Comparison of ENCODE assay signal across 12 cellular contexts in genomic region chr17:6648181-6648580, GRCh38. TPM values are rescaled to one million over a fixed set of nuclear protein-coding genes. Genes with fewer than 3 reads are reported as not detected.
DNase-seq lines count a peak whose midpoint lies in the region; ATAC-seq, FAIRE-seq and TF ChIP-seq lines count a peak whose summit lies in the region.
"Had no signal": no experiment of that assay in that cellular context is flagged by ENCODE, and none has a peak within 500 bp of the region (broad histone marks: within the 10 kb centered on the region; RNA-seq: fewer than 3 reads in every experiment).

No MANE protein-coding gene starts in this region.

- H3K9me3 Mint-ChIP-seq in activated T-cell treated with anti-CD3 and anti-CD28 coated beads, Interleukin-2, amount 50 U/mL, for 72 hours = no peaks in the 10 kb centered on the region

- intact Hi-C loops in aorta (cut with DNase I) = no loop called here

- no peak for ATAC-seq in activated T-cell treated with anti-CD3 and anti-CD28 coated beads, Interleukin-2, amount 50 U/mL, for 72 hours (replicated peaks in 1 of 2)
- ATAC-seq in aorta (ENCODE audit: low FRiP score) = no peak

- H3K4me1 Mint-ChIP-seq in activated T-cell treated with anti-CD3 and anti-CD28 coated beads, Interleukin-2, amount 50 U/mL, for 72 hours (ENCODE audit: low read depth) = peaks cover 71% of the 10 kb centered on the region

- H3K27ac ChIP-seq in small intestine (ENCODE audit: low read depth in 1 of 2, low read length in 1 of 2) (no peak overlapping the region), aorta (ENCODE audit: low read depth in 1 of 2, low read length in 2 of 2) (no peak overlapping the region)
- H3K27ac ChIP-seq: testis had no signal

- H3K4me1 ChIP-seq in small intestine (ENCODE audit: control insufficient read depth in 2 of 2, insufficient read depth in 1 of 2, low read depth in 1 of 2, low read length in 1 of 2) = peaks cover 0 to 6% of the 10 kb centered on the region in 2 donors
- H3K4me1 ChIP-seq in aorta (ENCODE audit: control insufficient read depth in 1 of 2, insufficient read depth in 2 of 2, low read length in 2 of 2) = no peaks in the 10 kb centered on the region

- H3K4me3 ChIP-seq in NB4 (ENCODE audit: low read depth, low read length) = no peak overlapping the region
- H3K4me3 ChIP-seq in choroid plexus epithelial cell (ENCODE audit: low read depth, low read length) = no peak overlapping the region
- no peak overlapping the region for H3K4me3 ChIP-seq in small intestine (ENCODE audit: low read depth in 1 of 2, low read length in 2 of 2)
- H3K4me3 ChIP-seq in aorta (ENCODE audit: low read length in 2 of 2) = no peak overlapping the region
- H3K4me3 ChIP-seq: testis had no signal

- DNase-seq in activated T-cell treated with anti-CD3 and anti-CD28 coated beads, Interleukin-2, amount 50 U/mL, for 72 hours = no peak
- DNase-seq in activated T-cell treated with anti-CD3 and anti-CD28 coated beads, Interleukin-2, amount 50 U/mL, for 1 hour = no peak
- peak; percentile 42 for DNase-seq in NB4 (ENCODE audit: low read depth)
- peak; percentile 47 for DNase-seq in choroid plexus epithelial cell (ENCODE audit: low read depth)
- peak; percentile 40 for DNase-seq in small intestine
- DNase-seq in aorta = no peak
- no peak for DNase-seq in GDM1 (lab: John Stamatoyannopoulos, UW)
- no peak for DNase-seq in activated CD8-positive, alpha-beta memory T cell treated with anti-CD3 and anti-CD28 coated beads, Interleukin-2, amount 50 U/mL, for 4 hours
- DNase-seq: activated CD4-positive, alpha-beta T cell treated with anti-CD3 and anti-CD28 coated beads for 1 hour; NCI-H524 treated with DMSO at 0.1 percent for 48 hours; testis had no signal

- no peaks in the 10 kb centered on the region for H3K27me3 ChIP-seq in small intestine (ENCODE audit: control insufficient read depth in 2 of 2, insufficient read depth in 2 of 2, low read length in 2 of 2)
- H3K27me3 ChIP-seq in aorta (ENCODE audit: control insufficient read depth in 1 of 2, insufficient read depth in 2 of 2, low read length in 1 of 2) = no peaks in the 10 kb centered on the region
- H3K27me3 ChIP-seq: testis had no signal

- no peak for FAIRE-seq in small intestine (lab: Jason Lieb, UNC)
- FAIRE-seq: colon had no signal

- H3K4me3 Mint-ChIP-seq in activated T-cell treated with anti-CD3 and anti-CD28 coated beads, Interleukin-2, amount 50 U/mL, for 72 hours = peak overlapping the region in 1 of 2 donors; percentile 21

- peak overlapping the region; percentile 61 for H3K27ac Mint-ChIP-seq in activated T-cell treated with anti-CD3 and anti-CD28 coated beads, Interleukin-2, amount 50 U/mL, for 72 hours

- TF ChIP-seq CTCF in NB4 (IDR thresholded peaks at IDR 0.05; ENCODE audit: low read depth, low read length) (peak; percentile 22), choroid plexus epithelial cell (conservative IDR thresholded peaks at IDR 0.05; ENCODE audit: low read depth, low read length) (peak; percentile 53)

- H3K9me3 ChIP-seq in small intestine (ENCODE audit: control insufficient read depth, low read depth) = no peaks in the 10 kb centered on the region
- H3K9me3 ChIP-seq in aorta (ENCODE audit: control insufficient read depth, low read length) = no peaks in the 10 kb centered on the region
- H3K9me3 ChIP-seq: testis had no signal

- no peaks in the 10 kb centered on the region for H3K27me3 Mint-ChIP-seq in activated T-cell treated with anti-CD3 and anti-CD28 coated beads, Interleukin-2, amount 50 U/mL, for 72 hours (ENCODE audit: low read depth)

- H3K36me3 Mint-ChIP-seq in activated T-cell treated with anti-CD3 and anti-CD28 coated beads, Interleukin-2, amount 50 U/mL, for 72 hours (ENCODE audit: insufficient read depth in 2 of 2) = peaks cover 3 to 7% of the 10 kb centered on the region in 2 donors

- TF ChIP-seq POLR2A in NB4 (IDR thresholded peaks at IDR 0.05; ENCODE audit: extremely low read depth, insufficient read length) = no peak

- H3K36me3 ChIP-seq in small intestine (ENCODE audit: control insufficient read depth in 2 of 2, insufficient read depth in 2 of 2, low read length in 2 of 2) (peaks cover 0 to 3% of the 10 kb centered on the region in 2 donors), aorta (ENCODE audit: control insufficient read depth in 1 of 2, insufficient read depth in 2 of 2, low read length in 1 of 2) (peaks cover 2 to 4% of the 10 kb centered on the region in 2 donors)

RNA-seq across cellular contexts. Expression of gene MED31, which starts 3.2 kb away (rescaled TPM):
- total RNA-seq in activated T-cell treated with anti-CD3 and anti-CD28 coated beads, Interleukin-2, amount 50 U/mL, for 72 hours = 1 to 10 TPM; 7.3 to 8.8 TPM
- 10 to 100 TPM in 1 of 3 donors, 1 to 10 TPM in 2; 7.6 to 13.1 (median 7.6) TPM for polyA plus RNA-seq in small intestine
- 10 to 100 TPM in 1 of 2 donors, 1 to 10 TPM in 1; 8.4 to 14.1 TPM for total RNA-seq in aorta
- polyA plus RNA-seq in aorta = 10 to 100 TPM in 1 of 2 donors, 1 to 10 TPM in 1; 9.9 to 15.2 TPM

RNA-seq across cellular contexts. Expression of gene C17orf100, which starts 3.4 kb away (rescaled TPM):
- total RNA-seq in activated T-cell treated with anti-CD3 and anti-CD28 coated beads, Interleukin-2, amount 50 U/mL, for 72 hours = 1 to 10 TPM; 1.8 to 2.9 TPM
- 1 to 10 TPM; 2.6 to 4.7 (median 4.3) TPM for polyA plus RNA-seq in small intestine
- total RNA-seq in aorta = 1 to 10 TPM; 1.2 to 1.5 TPM
- polyA plus RNA-seq in aorta = 1 to 10 TPM; 1.0 to 1.5 TPM

RNA-seq across cellular contexts. Expression of gene TXNDC17, which starts 7.3 kb away (rescaled TPM):
- total RNA-seq in activated T-cell treated with anti-CD3 and anti-CD28 coated beads, Interleukin-2, amount 50 U/mL, for 72 hours = 10 to 100 TPM; 35.2 to 46.2 TPM
- polyA plus RNA-seq in small intestine (100 to 1,000 TPM; 287 to 647 (median 357) TPM), aorta (100 to 1,000 TPM in 1 of 2 donors, 10 to 100 TPM in 1; 97.0 to 149 TPM)
- total RNA-seq in aorta = 10 to 100 TPM; 28.0 to 41.4 TPM

RNA-seq across cellular contexts. Expression of gene KIAA0753, which starts 7.7 kb away (rescaled TPM):
- 10 to 100 TPM; 14.0 to 18.4 TPM for total RNA-seq in activated T-cell treated with anti-CD3 and anti-CD28 coated beads, Interleukin-2, amount 50 U/mL, for 72 hours
- polyA plus RNA-seq in small intestine (1 to 10 TPM; 3.2 to 6.0 (median 5.5) TPM), aorta (1 to 10 TPM; 2.5 to 9.7 TPM)
- total RNA-seq in aorta = 10 to 100 TPM; 10.9 to 20.2 TPM

Comparison
In these comparisons a context has a peak if more than half of its experiments do, and no peak if none do; other contexts are left out.
1. DNase-seq: peak in NB4 (single experiment), choroid plexus epithelial cell (single experiment) and small intestine (single experiment); none in activated T-cell treated with anti-CD3 and anti-CD28 coated beads, Interleukin-2, amount 50 U/mL, for 72 hours (0 of 2), activated T-cell treated with anti-CD3 and anti-CD28 coated beads, Interleukin-2, amount 50 U/mL, for 1 hour (single experiment), aorta (0 of 2), GDM1 (single experiment) and activated CD8-positive, alpha-beta memory T cell treated with anti-CD3 and anti-CD28 coated beads, Interleukin-2, amount 50 U/mL, for 4 hours (single experiment).